Comparison of ENCODE assay signal across 32 cellular contexts in genomic region chr7:54780490-54780889, GRCh38. TPM values are rescaled to one million over a fixed set of nuclear protein-coding genes. Genes with fewer than 3 reads are reported as not detected.
DNase-seq lines count a peak whose midpoint lies in the region; ATAC-seq, FAIRE-seq and TF ChIP-seq lines count a peak whose summit lies in the region.
"Had no signal": no experiment of that assay in that cellular context is flagged by ENCODE, and none has a peak within 500 bp of the region (broad histone marks: within the 10 kb centered on the region; RNA-seq: fewer than 3 reads in every experiment).

No MANE protein-coding gene starts in this region.

- H3K4ac ChIP-seq in H1 (replicated peaks; ENCODE audit: insufficient read length, low read depth, low read length): no peak overlapping the region

- no peak overlapping the region for H2BK120ac ChIP-seq in H1 (replicated peaks; ENCODE audit: low read depth, low read length)

- no peak for TF ChIP-seq POLR2A in H1 (IDR thresholded peaks at IDR 0.05; ENCODE audit: control extremely low read depth in 1 of 2, low read depth in 2 of 2, low read length in 2 of 2)

- no peak overlapping the region for H3K4me3 Mint-ChIP-seq in GM23338
- H3K4me3 Mint-ChIP-seq: B cell; CD14-positive monocyte; CD4-positive, alpha-beta memory T cell; CD4-positive, alpha-beta T cell; CD4-positive, CD25-positive, alpha-beta regulatory T cell; CD8-positive, alpha-beta memory T cell; CD8-positive, alpha-beta T cell had no signal

- H3K9me2 ChIP-seq in GM23338 (ENCODE audit: insufficient read depth): peaks cover 19% of the 10 kb centered on the region

- peaks cover 20% of the 10 kb centered on the region for H3K36me3 Mint-ChIP-seq in GM23338 (ENCODE audit: low read depth)
- H3K36me3 Mint-ChIP-seq: CD14-positive monocyte; CD4-positive, CD25-positive, alpha-beta regulatory T cell had no signal

- no peak overlapping the region for H4K8ac ChIP-seq in H1 (ENCODE audit: extremely low read depth, insufficient read depth, low read length)

- peaks cover 24% of the 10 kb centered on the region for H3K4me1 Mint-ChIP-seq in GM23338
- H3K4me1 Mint-ChIP-seq: B cell; CD14-positive monocyte; CD4-positive, alpha-beta memory T cell; CD4-positive, CD25-positive, alpha-beta regulatory T cell; CD8-positive, alpha-beta memory T cell had no signal

- H3K56ac ChIP-seq in H1 (replicated peaks; ENCODE audit: insufficient read length, low read depth, low read length): no peak overlapping the region

- 93% methylated on average over 5 of the region's 5 CpGs; no CpG with 5 or more reads in 1 of the 2 experiments for WGBS in H1 (ENCODE audit: extremely low coverage in 1 of 2, insufficient coverage in 1 of 2, insufficient read length in 1 of 2, insufficient replicate concordance in 2 of 2, low coverage in 1 of 2, low lambda C conversion rate in 2 of 2, missing lambda C conversion rate in 1 of 2), 2 experiments

- CTCF ChIA-PET in H1 (lab: Charles Lee; ENCODE audit: partially characterized antibody): interaction anchor here (1.0 to 2.3 kb wide), 8 partner anchors 8 to 491 kb away, joined by 3 to 8 read pairs (median 4); no protein-coding TSS in a partner anchor

- H3K9me3 ChIP-seq in H1 (ENCODE audit: insufficient read depth in 2 of 2, low read depth in 1 of 2, low read length in 1 of 2) (peaks cover 0 to 9% of the 10 kb centered on the region in 2 experiments; a peak in 2 of 4 replicates), BE2C (no peaks in the 10 kb centered on the region)
- H3K9me3 ChIP-seq: A549 had no signal

- no peak overlapping the region for H2BK12ac ChIP-seq in H1 (ENCODE audit: low read depth, low read length)

- no peak for FAIRE-seq in H1 (lab: Jason Lieb, UNC)
- FAIRE-seq: A204.1, A549, D721Med had no signal

- H3K4me1 ChIP-seq in GM23338 (ENCODE audit: insufficient read depth) (peaks cover 18% of the 10 kb centered on the region), H1 (replicated peaks in 1 of 4; ENCODE audit: control insufficient read depth in 3 of 4, insufficient read depth in 4 of 4, low read length in 3 of 4) (peaks cover 4 to 13% (median 12%) of the 10 kb centered on the region in 4 experiments), BE2C (no peaks in the 10 kb centered on the region)
- H3K4me1 ChIP-seq: A549; BLaER1; BLaER1 treated with 17β-estradiol and CSF1 and Interleukin-3, amounts not matched to agents 10 nM and 100 nM had no signal

- H3K27me3 ChIP-seq in GM23338 (ENCODE audit: insufficient read depth): no peaks in the 10 kb centered on the region; the same call in 1 of the 2 replicates
- 0 out of 7 replicates have a peak, but pooled peaks cover 0 to 3% (median 0%) of the 10 kb centered on the region in 4 experiments for H3K27me3 ChIP-seq in H1 (replicated peaks in 1 of 4; ENCODE audit: control insufficient read depth in 3 of 4, extremely low read depth in 1 of 4, insufficient read depth in 3 of 4, low read length in 3 of 4)
- no peaks in the 10 kb centered on the region for H3K27me3 ChIP-seq in BE2C
- H3K27me3 ChIP-seq: BLaER1; BLaER1 treated with 17β-estradiol and CSF1 and Interleukin-3, amounts not matched to agents 10 nM and 100 nM had no signal

- H4K5ac ChIP-seq in H1 (ENCODE audit: insufficient read length, low read depth, low read length): no peak overlapping the region

- no peak overlapping the region for H3K18ac ChIP-seq in H1 (ENCODE audit: extremely low read depth, low read length)

- H3K79me2 ChIP-seq in GM23338 (replicated peaks; ENCODE audit: insufficient read depth) (no peaks in the 10 kb centered on the region), H1 (ENCODE audit: control insufficient read depth in 1 of 2, insufficient read depth in 2 of 2, low read length in 2 of 2) (no peaks in the 10 kb centered on the region)

- peak overlapping the region; percentile 87 for H3K27ac ChIP-seq in GM23338 (ENCODE audit: low read depth)
- no peak overlapping the region for H3K27ac ChIP-seq in H1 (ENCODE audit: low read depth, low read length)
- H3K27ac ChIP-seq: 22Rv1; A549; BLaER1; BLaER1 treated with 17β-estradiol and CSF1 and Interleukin-3, amounts not matched to agents 10 nM and 100 nM; C4-2B had no signal

- H2AK5ac ChIP-seq in H1 (ENCODE audit: low read depth, low read length): no peak overlapping the region

- 0 out of 2 replicates have a peak overlapping the region, but pooled peaks have one; percentile 23 for H3K4me2 ChIP-seq in GM23338
- no peak overlapping the region; a peak in 1 of 4 replicates for H3K4me2 ChIP-seq in H1 (ENCODE audit: insufficient read depth in 1 of 2, low read depth in 2 of 2, low read length in 2 of 2)
- H3K4me2 ChIP-seq: A549; BLaER1; BLaER1 treated with 17β-estradiol and CSF1 and Interleukin-3, amounts not matched to agents 10 nM and 100 nM had no signal

- H3K27ac Mint-ChIP-seq in GM23338: no peak overlapping the region
- H3K27ac Mint-ChIP-seq: B cell; CD14-positive monocyte; CD4-positive, alpha-beta memory T cell; CD4-positive, alpha-beta T cell; CD4-positive, CD25-positive, alpha-beta regulatory T cell; CD8-positive, alpha-beta memory T cell; CD8-positive, alpha-beta T cell had no signal

- no peaks in the 10 kb centered on the region for H3K79me1 ChIP-seq in H1 (ENCODE audit: low read depth, low read length)

- no peak for TF ChIP-seq RAD21 in H1 (IDR thresholded peaks at IDR 0.05 in 1 of 2, conservative IDR thresholded peaks at IDR 0.05 in 1 of 2; ENCODE audit: low read depth in 2 of 2, low read length in 2 of 2)

- H3K9me3 Mint-ChIP-seq in GM23338: peaks cover 19% of the 10 kb centered on the region

- H2AFZ ChIP-seq in GM23338 (no peak overlapping the region), H1 (ENCODE audit: low read length) (no peak overlapping the region)

- H3K4me3 ChIP-seq in GM23338: no peak overlapping the region
- no peak overlapping the region for H3K4me3 ChIP-seq in H1 (ENCODE audit: extremely low read depth in 1 of 4, insufficient read depth in 2 of 4, low read depth in 3 of 4, low read length in 4 of 4)
- no peak overlapping the region for H3K4me3 ChIP-seq in BE2C (ENCODE audit: low read depth, low read length)
- H3K4me3 ChIP-seq: A549; BLaER1; BLaER1 treated with 17β-estradiol and CSF1 and Interleukin-3, amounts not matched to agents 10 nM and 100 nM had no signal

- POLR2A ChIA-PET in H1 (lab: Charles Lee; ENCODE audit: partially characterized antibody): interaction anchor here (1.6 kb wide), 1 partner anchor 21 kb away, joined by 5 read pairs; the partner anchor contains the start of gene SEC61G

- no peak overlapping the region for H3K23ac ChIP-seq in H1 (ENCODE audit: insufficient read length)

- no peak overlapping the region; the same call in 1 of the 2 replicates for H2BK5ac ChIP-seq in H1 (ENCODE audit: low read depth, low read length)

- H3K36me3 ChIP-seq in GM23338 (ENCODE audit: insufficient read depth): 0 out of 2 replicates have a peak, but pooled peaks cover 3% of the 10 kb centered on the region
- no peaks in the 10 kb centered on the region for H3K36me3 ChIP-seq in H1 (ENCODE audit: control insufficient read depth in 2 of 4, insufficient read depth in 4 of 4, low read length in 3 of 4)
- no peaks in the 10 kb centered on the region for H3K36me3 ChIP-seq in BE2C
- H3K36me3 ChIP-seq: BLaER1; BLaER1 treated with 17β-estradiol and CSF1 and Interleukin-3, amounts not matched to agents 10 nM and 100 nM had no signal

- H3F3A ChIP-seq in GM23338 (replicated peaks; ENCODE audit: low read depth): no peaks in the 10 kb centered on the region

- H4K20me1 ChIP-seq in GM23338 (replicated peaks; ENCODE audit: insufficient read depth) (no peaks in the 10 kb centered on the region), H1 (replicated peaks in 1 of 2; ENCODE audit: control insufficient read depth in 1 of 2, insufficient read depth in 2 of 2, low read length in 2 of 2) (no peaks in the 10 kb centered on the region)
- H4K20me1 ChIP-seq: BLaER1; BLaER1 treated with 17β-estradiol and CSF1 and Interleukin-3, amounts not matched to agents 10 nM and 100 nM had no signal

- no peak overlapping the region for H3K9ac ChIP-seq in H1 (replicated peaks in 1 of 4; ENCODE audit: extremely low read depth in 1 of 4, low read depth in 3 of 4, low read length in 3 of 4)
- H3K9ac ChIP-seq: BLaER1; BLaER1 treated with 17β-estradiol and CSF1 and Interleukin-3, amounts not matched to agents 10 nM and 100 nM had no signal

- peaks cover 2% of the 10 kb centered on the region for H3K27me3 Mint-ChIP-seq in GM23338 (ENCODE audit: insufficient read depth, low read depth, poor library complexity)

- no peak overlapping the region for H4K91ac ChIP-seq in H1 (replicated peaks; ENCODE audit: insufficient read length, low read length)

- DNase-seq in GM23338 (ENCODE audit: low spot score) (no peak), H1 (ENCODE audit: low read depth in 1 of 2, low spot score in 2 of 2) (no peak), NCI-H1092 treated with DMSO at 0.1 percent for 48 hours (lab: John Stamatoyannopoulos, UW) (no peak), BE2C (no peak)
- DNase-seq: 8988T; ACHN; AML-193; C1 segment of cervical spinal cord; Caco-2; Calu3; CD4-positive, alpha-beta memory T cell; CD4-positive, alpha-beta T cell; CD4-positive, CD25-positive, alpha-beta regulatory T cell; CD8-positive, alpha-beta memory T cell; CD8-positive, alpha-beta T cell; COR-L47; DMS 273 treated with DMSO at 0.1 percent for 48 hours; DMS153; DMS53; DMS79; DMS79 treated with DMSO at 0.1 percent for 48 hours; DND-41; EL had no signal

- TF ChIP-seq CTCF in GM23338 (conservative IDR thresholded peaks at IDR 0.05; ENCODE audit: low read depth in 2 of 2) (no peak), H1 (IDR thresholded peaks at IDR 0.05; ENCODE audit: control extremely low read depth in 1 of 3, insufficient read depth in 1 of 3, low read depth in 1 of 3, low read length in 3 of 3) (no peak), BE2C (IDR thresholded peaks at IDR 0.05; ENCODE audit: low read depth, low read length) (no peak)

- H3K23me2 ChIP-seq in H1 (ENCODE audit: low read depth, low read length): no peaks in the 10 kb centered on the region

- no peak overlapping the region for H2BK15ac ChIP-seq in H1 (ENCODE audit: low read length)

- peak overlapping the region; percentile 91; the same call in 1 of the 2 replicates for H2BK20ac ChIP-seq in H1 (ENCODE audit: low read length)

- H3K14ac ChIP-seq in H1 (ENCODE audit: insufficient read length): no peak overlapping the region

- TF ChIP-seq EP300 in H1 (IDR thresholded peaks at IDR 0.05; ENCODE audit: borderline replicate concordance in 1 of 2, low read depth in 2 of 2, low read length in 2 of 2): no peak

- no peak for ATAC-seq in GM23338
- ATAC-seq: A549; CD8-positive, alpha-beta T cell had no signal

RNA-seq across cellular contexts. Expression of gene SEC61G, which starts 21.5 kb away (rescaled TPM):
- 350 and 503 TPM in 2 replicates for total RNA-seq in GM23338 (2014; rRNA removed; shearing (Covaris generic))
- 483 and 497 TPM in 2 replicates for polyA plus RNA-seq in GM23338 (2016; fragmentation: Nextera tagmentation; extraction: Ambion mirVana)
- total RNA-seq in H1 (2021; fragmentation: NEBNext Ultra II Directional; extraction: Animal tissue kit (Norgen Biotek cat#: 25700)): 142 and 156 TPM in 2 replicates
- 112 and 274 TPM in 2 replicates for polyA plus RNA-seq in H1 (2011; rRNA removed)
- 235 TPM for polyA plus RNA-seq in H1 (2011; cell fraction: cytosol; rRNA removed)
- 17.2 TPM for polyA plus RNA-seq in H1 (2011; cell fraction: nucleus; rRNA removed)
- polyA plus RNA-seq in H1 (2012, experiment 1 of 2): 206 to 397 TPM (median 290 TPM) in 4 replicates
- polyA plus RNA-seq in H1 (2012, experiment 2 of 2): 231 TPM
- polyA plus RNA-seq in H1 (2013, experiment 1 of 2): 240 TPM
- polyA plus RNA-seq in H1 (2013, experiment 2 of 2): 255 TPM
- 48.7 and 56.0 TPM in 2 replicates for polyA minus RNA-seq in H1 (2011; rRNA and poly(A)+ RNA removed)
- 51.8 TPM for polyA minus RNA-seq in H1 (2011; cell fraction: cytosol; rRNA and poly(A)+ RNA removed)
- 25.3 TPM for polyA minus RNA-seq in H1 (2011; cell fraction: nucleus; rRNA and poly(A)+ RNA removed)
- 438 TPM for polyA plus RNA-seq in BE2C (2012; ENCODE audit: insufficient read depth, insufficient read length, low read depth)
